In genomic region chr2:236092714-236093113, GRCh38 we compare ENCODE assay signal across 19 cellular contexts.
"Had no signal": no experiment of that assay in that cellular context is flagged by ENCODE, and none has a peak within 500 bp of the region (broad histone marks: within the 10 kb centered on the region; RNA-seq: fewer than 3 reads in every experiment).

No MANE protein-coding gene starts in this region.

- H3K27me3 Mint-ChIP-seq: dendritic cell treated with granulocyte-macrophage colony-stimulating factor and Interleukin-4, amounts not matched to agents 40 ng/mL and 50 ng/mL, for 4 days; effector memory CD8-positive, alpha-beta T cell; stimulated activated naive B cell treated with anti-CD40 and anti-IgM and Interleukin-4, amounts not matched to agents 10 μg/mL and 1 μg/mL and 100 μg/mL, for 72 hours had no signal

- H3K4me1 ChIP-seq: foreskin keratinocyte, testis had no signal

- H3K4me1 Mint-ChIP-seq: naive thymus-derived CD4-positive, alpha-beta T cell; stimulated activated naive B cell treated with anti-CD40 and anti-IgM and Interleukin-4, amounts not matched to agents 10 μg/mL and 1 μg/mL and 100 μg/mL, for 72 hours; stimulated activated naive CD8-positive, alpha-beta T cell treated with anti-CD3 and anti-CD28 coated beads, Interleukin-15, amount 100 ng/mL, for 72 hours had no signal

- H3K27me3 ChIP-seq: foreskin keratinocyte, testis had no signal

- FAIRE-seq: colon, endothelial cell of umbilical vein had no signal

- H3K4me3 ChIP-seq: lung, testis had no signal

- ATAC-seq: effector memory CD8-positive, alpha-beta T cell; foreskin keratinocyte; left colon; left ventricle myocardium superior; naive thymus-derived CD4-positive, alpha-beta T cell; sciatic nerve; stimulated activated naive B cell treated with anti-CD40 and anti-IgM and Interleukin-4, amounts not matched to agents 10 μg/mL and 1 μg/mL and 100 μg/mL, for 72 hours; stimulated activated naive CD8-positive, alpha-beta T cell treated with anti-CD3 and anti-CD28 coated beads, Interleukin-15, amount 100 ng/mL, for 72 hours had no signal

- H3K27ac ChIP-seq: foreskin keratinocyte, testis had no signal

- H3K27ac Mint-ChIP-seq: dendritic cell treated with granulocyte-macrophage colony-stimulating factor and Interleukin-4, amounts not matched to agents 40 ng/mL and 50 ng/mL, for 4 days; effector memory CD8-positive, alpha-beta T cell; naive thymus-derived CD4-positive, alpha-beta T cell; stimulated activated naive B cell treated with anti-CD40 and anti-IgM and Interleukin-4, amounts not matched to agents 10 μg/mL and 1 μg/mL and 100 μg/mL, for 72 hours; stimulated activated naive CD8-positive, alpha-beta T cell treated with anti-CD3 and anti-CD28 coated beads, Interleukin-15, amount 100 ng/mL, for 72 hours had no signal

- H3K36me3 Mint-ChIP-seq: naive thymus-derived CD4-positive, alpha-beta T cell; stimulated activated naive B cell treated with anti-CD40 and anti-IgM and Interleukin-4, amounts not matched to agents 10 μg/mL and 1 μg/mL and 100 μg/mL, for 72 hours had no signal

- H3K9me3 ChIP-seq: testis had no signal

- DNase-seq: effector memory CD8-positive, alpha-beta T cell; erythroblast; foreskin keratinocyte; left colon; left ventricle myocardium superior; mesenchymal stem cell; midbrain; naive thymus-derived CD4-positive, alpha-beta T cell; stimulated activated CD4-positive, alpha-beta T cell treated with anti-CD3 and anti-CD28 coated beads, Interleukin-2, amount 100 ng/mL, for 24 hours; stimulated activated CD4-positive, alpha-beta T cell treated with anti-CD3 and anti-CD28 coated beads, Interleukin-4, amount 100 ng/mL, for 4 hours; stimulated activated naive B cell treated with anti-CD40 and anti-IgM and Interleukin-4, amounts not matched to agents 10 μg/mL and 1 μg/mL and 100 μg/mL, for 72 hours; stimulated activated naive CD8-positive, alpha-beta T cell treated with anti-CD3 and anti-CD28 coated beads, Interleukin-15, amount 100 ng/mL, for 72 hours; testis; trophoblast cell had no signal

- H3K4me3 Mint-ChIP-seq: dendritic cell treated with granulocyte-macrophage colony-stimulating factor and Interleukin-4, amounts not matched to agents 40 ng/mL and 50 ng/mL, for 4 days; effector memory CD8-positive, alpha-beta T cell; naive thymus-derived CD4-positive, alpha-beta T cell; stimulated activated naive B cell treated with anti-CD40 and anti-IgM and Interleukin-4, amounts not matched to agents 10 μg/mL and 1 μg/mL and 100 μg/mL, for 72 hours; stimulated activated naive CD8-positive, alpha-beta T cell treated with anti-CD3 and anti-CD28 coated beads, Interleukin-15, amount 100 ng/mL, for 72 hours had no signal

- H3K9me3 Mint-ChIP-seq: dendritic cell treated with granulocyte-macrophage colony-stimulating factor and Interleukin-4, amounts not matched to agents 40 ng/mL and 50 ng/mL, for 4 days; effector memory CD8-positive, alpha-beta T cell; naive thymus-derived CD4-positive, alpha-beta T cell; stimulated activated naive CD8-positive, alpha-beta T cell treated with anti-CD3 and anti-CD28 coated beads, Interleukin-15, amount 100 ng/mL, for 72 hours had no signal
